In the genomic region with DNA sequence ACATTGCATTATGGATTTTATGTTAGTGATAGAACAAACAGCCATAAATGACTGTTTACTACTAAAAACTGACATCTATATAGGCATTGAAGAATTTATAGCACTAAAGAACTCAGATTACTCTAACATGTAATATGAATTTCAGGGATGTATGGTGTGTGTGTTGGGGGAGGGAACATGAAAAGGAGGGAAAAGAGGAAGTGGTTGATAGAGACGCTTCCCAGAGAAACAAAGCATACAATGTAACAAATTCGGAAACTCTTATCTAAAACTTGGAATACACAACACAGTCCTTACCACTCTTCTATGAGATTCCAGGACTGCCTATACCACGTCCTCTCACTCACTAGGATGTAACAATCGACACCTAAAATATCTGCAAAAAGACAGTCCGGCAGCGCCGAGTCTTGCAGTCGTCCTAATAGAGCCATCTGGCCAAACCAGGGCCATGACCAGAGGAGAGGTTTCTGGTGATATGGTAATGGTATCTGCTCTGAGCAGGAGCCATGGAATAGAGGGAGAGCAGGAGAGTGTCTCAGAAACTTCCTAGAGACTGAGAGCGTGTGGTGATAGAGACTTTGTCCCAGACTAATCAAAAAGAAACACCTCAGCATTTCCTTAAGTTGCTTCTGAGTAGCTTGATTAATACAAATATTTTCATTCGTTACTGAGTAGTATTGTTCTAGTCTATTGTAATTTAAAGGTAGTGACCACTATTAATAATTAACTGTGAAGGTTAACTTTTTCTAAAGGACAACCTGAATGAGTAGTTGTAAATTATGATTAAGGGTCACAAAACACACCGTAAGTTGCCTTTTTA, we compare ENCODE assay signal across 19 cellular contexts.
DNase-seq lines count a peak whose midpoint lies in the region; ATAC-seq and TF ChIP-seq lines count a peak whose summit lies in the region.
"Had no signal": no experiment of that assay in that cellular context is flagged by ENCODE, and none has a peak within 500 bp of the region (broad histone marks: within the 10 kb centered on the region; RNA-seq: fewer than 3 reads in every experiment).

No MANE protein-coding gene starts in this region.

- H2AFZ ChIP-seq in neural progenitor cell (replicated peaks), result peak overlapping the region; percentile 68
- H2AFZ ChIP-seq: GM23248 had no signal

- H3K36me3 ChIP-seq in duodenal mucosa (ENCODE audit: control insufficient read depth in 1 of 2, insufficient read depth in 2 of 2, low read length in 2 of 2), result no peaks in the 10 kb centered on the region
- no peaks in the 10 kb centered on the region for H3K36me3 ChIP-seq in neural progenitor cell

- H3K4me3 ChIP-seq in duodenal mucosa (ENCODE audit: low read depth in 1 of 2, low read length in 2 of 2) (peak overlapping the region; percentile 29 to 57), neural progenitor cell (no peak overlapping the region)
- H3K4me3 ChIP-seq: A549, GM23248 had no signal

- no peaks in the 10 kb centered on the region for H4K20me1 ChIP-seq in neural progenitor cell (ENCODE audit: low read depth)

- POLR2A ChIA-PET in GM10248 (lab: Yijun Ruan, JAX), result no interaction called here

- no peak overlapping the region for H3K4me3 Mint-ChIP-seq in activated CD4-positive, alpha-beta T cell treated with anti-CD3 and anti-CD28 coated beads, Interleukin-2, amount 10 ng/mL, durations not matched to agents 24 days and 14 days
- H3K4me3 Mint-ChIP-seq in neural progenitor cell, result no peak overlapping the region
- H3K4me3 Mint-ChIP-seq: CD4-positive, alpha-beta T cell had no signal

- CTCF ChIA-PET in GM10248 (lab: Yijun Ruan, JAX), result no interaction called here

- no peaks in the 10 kb centered on the region for H3K79me2 ChIP-seq in neural progenitor cell (ENCODE audit: low read depth)

- TF ChIP-seq CTCF in neural progenitor cell (IDR thresholded peaks at IDR 0.05) (no peak), GM10248 (IDR thresholded peaks at IDR 0.05; ENCODE audit: control extremely low read depth, extremely low read depth, low read depth, missing control alignments) (no peak)

- H3K27me3 ChIP-seq in duodenal mucosa (ENCODE audit: control insufficient read depth in 1 of 2, insufficient read depth in 2 of 2, low read length in 2 of 2) (no peaks in the 10 kb centered on the region), neural progenitor cell (no peaks in the 10 kb centered on the region)

- no peak overlapping the region for H3K4me2 ChIP-seq in neural progenitor cell
- H3K4me2 ChIP-seq: A549 had no signal

- H3K9me3 ChIP-seq in duodenal mucosa (ENCODE audit: control insufficient read depth in 1 of 2, low read length in 2 of 2), result no peaks in the 10 kb centered on the region
- no peaks in the 10 kb centered on the region for H3K9me3 ChIP-seq in neural progenitor cell (ENCODE audit: low read depth)
- H3K9me3 ChIP-seq: A549 had no signal

- ATAC-seq in GM18873 (IDR thresholded peaks at IDR 0.05; ENCODE audit: low FRiP score, unreplicated experiment), result no peak
- no peak for ATAC-seq in HG02884 (IDR thresholded peaks at IDR 0.05; ENCODE audit: unreplicated experiment)
- ATAC-seq: A549, HepG2 had no signal

- intact Hi-C loops in activated CD4-positive, alpha-beta T cell treated with anti-CD3 and anti-CD28 coated beads, Interleukin-2, amount 10 ng/mL, durations not matched to agents 24 days and 14 days (cut with micrococcal nuclease), result no loop called here

- DNase-seq in activated CD4-positive, alpha-beta T cell treated with anti-CD3 and anti-CD28 coated beads, Interleukin-2, amount 10 ng/mL, durations not matched to agents 24 days and 14 days, result peak; percentile 39
- DNase-seq in activated CD4-positive, alpha-beta T cell treated with anti-CD3 and anti-CD28 coated beads, Interleukin-2, amount 50 U/mL, for 1 hour, result no peak
- DNase-seq in neural progenitor cell (ENCODE audit: low spot score) (no peak), GM19240 (ENCODE audit: insufficient read length, low spot score) (no peak), GM10248 (ENCODE audit: extremely low spot score) (no peak)
- DNase-seq: AML-193; CD4-positive, alpha-beta T cell; DMS153; DMS79; GDM1; GM23248; HCEC 1CT had no signal

- H3K27ac ChIP-seq in duodenal mucosa (ENCODE audit: low read depth, low read length) (no peak overlapping the region), neural progenitor cell (no peak overlapping the region)
- H3K27ac ChIP-seq: 22Rv1, A549, C4-2B, GM23248 had no signal

- no peak overlapping the region for H3K27ac Mint-ChIP-seq in activated CD4-positive, alpha-beta T cell treated with anti-CD3 and anti-CD28 coated beads, Interleukin-2, amount 10 ng/mL, durations not matched to agents 24 days and 14 days
- no peak overlapping the region for H3K27ac Mint-ChIP-seq in neural progenitor cell
- H3K27ac Mint-ChIP-seq: CD4-positive, alpha-beta T cell had no signal

- no peaks in the 10 kb centered on the region for H3K27me3 Mint-ChIP-seq in activated CD4-positive, alpha-beta T cell treated with anti-CD3 and anti-CD28 coated beads, Interleukin-2, amount 10 ng/mL, durations not matched to agents 24 days and 14 days
- no peaks in the 10 kb centered on the region for H3K27me3 Mint-ChIP-seq in neural progenitor cell (ENCODE audit: insufficient read depth, low read depth)
- H3K27me3 Mint-ChIP-seq: CD4-positive, alpha-beta T cell had no signal

- peak overlapping the region in 1 of 2 donors; percentile 9 for H3K9ac ChIP-seq in duodenal mucosa (ENCODE audit: low read depth in 1 of 2, low read length in 2 of 2)
- H3K9ac ChIP-seq in neural progenitor cell, result no peak overlapping the region
- H3K9ac ChIP-seq: GM23248 had no signal

- peaks cover 5% of the 10 kb centered on the region for H3K9me3 Mint-ChIP-seq in activated CD4-positive, alpha-beta T cell treated with anti-CD3 and anti-CD28 coated beads, Interleukin-2, amount 10 ng/mL, durations not matched to agents 24 days and 14 days
- no peaks in the 10 kb centered on the region for H3K9me3 Mint-ChIP-seq in neural progenitor cell

- peaks cover 6 to 17% of the 10 kb centered on the region in 2 donors for H3K4me1 ChIP-seq in duodenal mucosa (ENCODE audit: control insufficient read depth in 1 of 2, insufficient read depth in 2 of 2, low read length in 2 of 2)
- H3K4me1 ChIP-seq in neural progenitor cell, result no peaks in the 10 kb centered on the region
- H3K4me1 ChIP-seq: A549 had no signal

- no peaks in the 10 kb centered on the region for H3F3A ChIP-seq in neural progenitor cell (ENCODE audit: low read depth)

- H3K36me3 Mint-ChIP-seq in activated CD4-positive, alpha-beta T cell treated with anti-CD3 and anti-CD28 coated beads, Interleukin-2, amount 10 ng/mL, durations not matched to agents 24 days and 14 days (ENCODE audit: low read depth), result no peaks in the 10 kb centered on the region
- no peaks in the 10 kb centered on the region for H3K36me3 Mint-ChIP-seq in neural progenitor cell

- H3K4me1 Mint-ChIP-seq in activated CD4-positive, alpha-beta T cell treated with anti-CD3 and anti-CD28 coated beads, Interleukin-2, amount 10 ng/mL, durations not matched to agents 24 days and 14 days, result no peaks in the 10 kb centered on the region
- H3K4me1 Mint-ChIP-seq in neural progenitor cell, result peaks cover 4% of the 10 kb centered on the region
